In the genomic region with DNA sequence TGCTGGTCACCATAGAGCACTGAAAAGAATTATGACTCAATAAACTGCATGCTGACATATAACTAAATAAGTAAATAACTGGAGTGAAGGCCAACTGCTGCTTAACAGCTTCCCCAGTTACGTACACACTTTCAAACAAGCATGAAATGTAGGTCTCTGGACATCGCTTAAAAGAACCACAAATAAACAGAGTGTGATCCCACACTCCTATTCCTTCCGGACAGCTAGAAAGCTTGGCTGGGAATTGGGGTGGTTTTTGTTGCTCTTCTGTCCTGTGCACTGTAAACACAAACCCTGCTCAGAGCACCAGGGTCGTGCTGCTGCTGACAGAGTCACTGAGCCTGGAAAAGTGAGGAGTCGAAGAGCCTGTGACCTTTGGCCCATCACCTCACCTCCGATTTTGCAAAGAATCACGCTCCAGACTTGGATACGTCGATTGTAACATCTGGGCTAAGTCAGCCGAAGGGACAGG, we compare ENCODE assay signal across 3 cellular contexts.
TF ChIP-seq lines count a peak whose summit lies in the region.

No MANE protein-coding gene starts in this region.

TF ChIP-seq in SK-N-SH treated with all-trans-retinoic acid at 6 μM for 48 hours, 23 proteins besides CTCF, POLR2A, EP300 and RAD21 (continued from another document):
- TF ChIP-seq ZC3H10 (CRISPR knock-in tag; IDR thresholded peaks at IDR 0.05) (no peak), PPARA (CRISPR knock-in tag; IDR thresholded peaks at IDR 0.05; ENCODE audit: borderline replicate concordance) (no peak), ZFP3 (CRISPR knock-in tag; IDR thresholded peaks at IDR 0.05) (no peak), ZFP30 (CRISPR knock-in tag; IDR thresholded peaks at IDR 0.05) (no peak), CSDC2 (CRISPR knock-in tag; IDR thresholded peaks at IDR 0.05) (no peak), SNAI2 (CRISPR knock-in tag; IDR thresholded peaks at IDR 0.05) (no peak), ARNTL (CRISPR knock-in tag; IDR thresholded peaks at IDR 0.05; ENCODE audit: borderline replicate concordance, low read depth) (no peak), TCF4 (CRISPR knock-in tag; IDR thresholded peaks at IDR 0.05; ENCODE audit: borderline replicate concordance) (no peak), ZNF565 (CRISPR knock-in tag; conservative IDR thresholded peaks at IDR 0.05; ENCODE audit: low read depth) (no peak)
- TF ChIP-seq, protein P1, sequence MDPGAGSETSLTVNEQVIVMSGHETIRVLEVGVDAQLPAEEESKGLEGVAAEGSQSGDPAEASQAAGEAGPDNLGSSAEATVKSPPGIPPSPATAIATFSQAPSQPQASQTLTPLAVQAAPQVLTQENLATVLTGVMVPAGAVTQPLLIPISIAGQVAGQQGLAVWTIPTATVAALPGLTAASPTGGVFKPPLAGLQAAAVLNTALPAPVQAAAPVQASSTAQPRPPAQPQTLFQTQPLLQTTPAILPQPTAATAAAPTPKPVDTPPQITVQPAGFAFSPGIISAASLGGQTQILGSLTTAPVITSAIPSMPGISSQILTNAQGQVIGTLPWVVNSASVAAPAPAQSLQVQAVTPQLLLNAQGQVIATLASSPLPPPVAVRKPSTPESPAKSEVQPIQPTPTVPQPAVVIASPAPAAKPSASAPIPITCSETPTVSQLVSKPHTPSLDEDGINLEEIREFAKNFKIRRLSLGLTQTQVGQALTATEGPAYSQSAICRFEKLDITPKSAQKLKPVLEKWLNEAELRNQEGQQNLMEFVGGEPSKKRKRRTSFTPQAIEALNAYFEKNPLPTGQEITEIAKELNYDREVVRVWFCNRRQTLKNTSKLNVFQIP (CRISPR knock-in tag; IDR thresholded peaks at IDR 0.05; ENCODE audit: borderline replicate concordance, low read depth) = no peak
- TF ChIP-seq, protein P2, sequence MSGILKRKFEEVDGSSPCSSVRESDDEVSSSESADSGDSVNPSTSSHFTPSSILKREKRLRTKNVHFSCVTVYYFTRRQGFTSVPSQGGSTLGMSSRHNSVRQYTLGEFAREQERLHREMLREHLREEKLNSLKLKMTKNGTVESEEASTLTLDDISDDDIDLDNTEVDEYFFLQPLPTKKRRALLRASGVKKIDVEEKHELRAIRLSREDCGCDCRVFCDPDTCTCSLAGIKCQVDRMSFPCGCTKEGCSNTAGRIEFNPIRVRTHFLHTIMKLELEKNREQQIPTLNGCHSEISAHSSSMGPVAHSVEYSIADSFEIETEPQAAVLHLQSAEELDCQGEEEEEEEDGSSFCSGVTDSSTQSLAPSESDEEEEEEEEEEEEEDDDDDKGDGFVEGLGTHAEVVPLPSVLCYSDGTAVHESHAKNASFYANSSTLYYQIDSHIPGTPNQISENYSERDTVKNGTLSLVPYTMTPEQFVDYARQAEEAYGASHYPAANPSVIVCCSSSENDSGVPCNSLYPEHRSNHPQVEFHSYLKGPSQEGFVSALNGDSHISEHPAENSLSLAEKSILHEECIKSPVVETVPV (CRISPR knock-in tag; IDR thresholded peaks at IDR 0.05) = no peak
- TF ChIP-seq, protein P3, sequence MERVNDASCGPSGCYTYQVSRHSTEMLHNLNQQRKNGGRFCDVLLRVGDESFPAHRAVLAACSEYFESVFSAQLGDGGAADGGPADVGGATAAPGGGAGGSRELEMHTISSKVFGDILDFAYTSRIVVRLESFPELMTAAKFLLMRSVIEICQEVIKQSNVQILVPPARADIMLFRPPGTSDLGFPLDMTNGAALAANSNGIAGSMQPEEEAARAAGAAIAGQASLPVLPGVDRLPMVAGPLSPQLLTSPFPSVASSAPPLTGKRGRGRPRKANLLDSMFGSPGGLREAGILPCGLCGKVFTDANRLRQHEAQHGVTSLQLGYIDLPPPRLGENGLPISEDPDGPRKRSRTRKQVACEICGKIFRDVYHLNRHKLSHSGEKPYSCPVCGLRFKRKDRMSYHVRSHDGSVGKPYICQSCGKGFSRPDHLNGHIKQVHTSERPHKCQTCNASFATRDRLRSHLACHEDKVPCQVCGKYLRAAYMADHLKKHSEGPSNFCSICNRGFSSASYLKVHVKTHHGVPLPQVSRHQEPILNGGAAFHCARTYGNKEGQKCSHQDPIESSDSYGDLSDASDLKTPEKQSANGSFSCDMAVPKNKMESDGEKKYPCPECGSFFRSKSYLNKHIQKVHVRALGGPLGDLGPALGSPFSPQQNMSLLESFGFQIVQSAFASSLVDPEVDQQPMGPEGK (CRISPR knock-in tag; IDR thresholded peaks at IDR 0.05; ENCODE audit: borderline replicate concordance) = no peak

TF ChIP-seq in SK-N-SH, 30 proteins besides CTCF, POLR2A, EP300 and RAD21 (continued from another document):
- TF ChIP-seq GABPA (IDR thresholded peaks at IDR 0.05; ENCODE audit: low read depth) (no peak), YY1 (IDR thresholded peaks at IDR 0.05; ENCODE audit: low read depth) (no peak), GATA2 (CRISPR knock-in tag; IDR thresholded peaks at IDR 0.05) (no peak), SIN3A (IDR thresholded peaks at IDR 0.05; ENCODE audit: borderline replicate concordance, low read depth, low read length) (no peak), JUND (IDR thresholded peaks at IDR 0.05) (no peak), FOXM1 (IDR thresholded peaks at IDR 0.05; ENCODE audit: low read depth) (no peak), CHD2 (IDR thresholded peaks at IDR 0.05; ENCODE audit: low read length, partially characterized antibody) (no peak), RXRA (IDR thresholded peaks at IDR 0.05; ENCODE audit: borderline replicate concordance, low read depth) (no peak)
- TF ChIP-seq, protein P4, sequence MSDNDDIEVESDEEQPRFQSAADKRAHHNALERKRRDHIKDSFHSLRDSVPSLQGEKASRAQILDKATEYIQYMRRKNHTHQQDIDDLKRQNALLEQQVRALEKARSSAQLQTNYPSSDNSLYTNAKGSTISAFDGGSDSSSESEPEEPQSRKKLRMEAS (IDR thresholded peaks at IDR 0.05; ENCODE audit: low read depth) = no peak
- TF ChIP-seq, protein P5, sequence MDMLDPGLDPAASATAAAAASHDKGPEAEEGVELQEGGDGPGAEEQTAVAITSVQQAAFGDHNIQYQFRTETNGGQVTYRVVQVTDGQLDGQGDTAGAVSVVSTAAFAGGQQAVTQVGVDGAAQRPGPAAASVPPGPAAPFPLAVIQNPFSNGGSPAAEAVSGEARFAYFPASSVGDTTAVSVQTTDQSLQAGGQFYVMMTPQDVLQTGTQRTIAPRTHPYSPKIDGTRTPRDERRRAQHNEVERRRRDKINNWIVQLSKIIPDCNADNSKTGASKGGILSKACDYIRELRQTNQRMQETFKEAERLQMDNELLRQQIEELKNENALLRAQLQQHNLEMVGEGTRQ (IDR thresholded peaks at IDR 0.05; ENCODE audit: borderline replicate concordance, low read depth, low read length) = no peak
TF ChIP-seq in SK-N-SH: peak in this region for 0.

TF ChIP-seq in liver, 16 proteins besides CTCF, POLR2A, EP300 and RAD21 (continued from another document):
- TF ChIP-seq, protein P6, sequence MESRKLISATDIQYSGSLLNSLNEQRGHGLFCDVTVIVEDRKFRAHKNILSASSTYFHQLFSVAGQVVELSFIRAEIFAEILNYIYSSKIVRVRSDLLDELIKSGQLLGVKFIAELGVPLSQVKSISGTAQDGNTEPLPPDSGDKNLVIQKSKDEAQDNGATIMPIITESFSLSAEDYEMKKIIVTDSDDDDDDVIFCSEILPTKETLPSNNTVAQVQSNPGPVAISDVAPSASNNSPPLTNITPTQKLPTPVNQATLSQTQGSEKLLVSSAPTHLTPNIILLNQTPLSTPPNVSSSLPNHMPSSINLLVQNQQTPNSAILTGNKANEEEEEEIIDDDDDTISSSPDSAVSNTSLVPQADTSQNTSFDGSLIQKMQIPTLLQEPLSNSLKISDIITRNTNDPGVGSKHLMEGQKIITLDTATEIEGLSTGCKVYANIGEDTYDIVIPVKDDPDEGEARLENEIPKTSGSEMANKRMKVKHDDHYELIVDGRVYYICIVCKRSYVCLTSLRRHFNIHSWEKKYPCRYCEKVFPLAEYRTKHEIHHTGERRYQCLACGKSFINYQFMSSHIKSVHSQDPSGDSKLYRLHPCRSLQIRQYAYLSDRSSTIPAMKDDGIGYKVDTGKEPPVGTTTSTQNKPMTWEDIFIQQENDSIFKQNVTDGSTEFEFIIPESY (IDR thresholded peaks at IDR 0.05) = no peak
- TF ChIP-seq HNF4A (conservative IDR thresholded peaks at IDR 0.05) = peak in 1 of 2 donors; percentile 28
- TF ChIP-seq NR2F2 (IDR thresholded peaks at IDR 0.05) = peak; percentile 73
- TF ChIP-seq HNF4G (IDR thresholded peaks at IDR 0.05) = no peak
- TF ChIP-seq, protein P4 (IDR thresholded peaks at IDR 0.05) = no peak
